ENCODE assay signal across 25 cellular contexts in the genomic region with DNA sequence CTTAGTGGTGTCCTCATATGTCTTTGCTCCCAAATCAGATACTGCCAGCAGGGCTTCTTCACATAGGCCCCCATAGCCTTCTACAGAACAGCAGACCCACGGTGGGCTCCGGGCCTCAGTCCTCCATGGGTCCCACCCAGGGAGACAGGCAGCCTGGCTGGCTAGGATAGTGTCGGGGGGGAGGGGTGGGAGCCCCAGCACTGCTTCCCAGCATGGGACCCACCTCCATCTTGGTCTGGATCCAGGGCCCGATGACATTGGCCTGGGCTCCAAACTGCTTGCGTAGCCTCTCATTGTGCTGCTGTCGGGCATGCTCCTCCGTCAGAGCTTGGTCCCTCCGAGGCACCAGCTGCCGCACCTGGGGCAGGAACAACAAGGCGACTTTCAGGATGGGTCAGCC.
DNase-seq lines count a peak whose midpoint lies in the region; ATAC-seq, FAIRE-seq and TF ChIP-seq lines count a peak whose summit lies in the region.
"Had no signal": no experiment of that assay in that cellular context is flagged by ENCODE, and none has a peak within 500 bp of the region (broad histone marks: within the 10 kb centered on the region; RNA-seq: fewer than 3 reads in every experiment).

No MANE protein-coding gene starts in this region.

- H3K27ac Mint-ChIP-seq in astrocyte (ENCODE audit: unreplicated experiment) = peak overlapping the region; percentile 93
- H3K27ac Mint-ChIP-seq: GM23338, IgD-negative memory B cell had no signal

- H3K4me1 ChIP-seq in astrocyte (ENCODE audit: insufficient read depth, low read length) (peaks cover 24% of the 10 kb centered on the region), uterus (no peaks in the 10 kb centered on the region)
- H3K4me1 ChIP-seq: BLaER1 had no signal

- no peaks in the 10 kb centered on the region for H3K27me3 ChIP-seq in astrocyte (ENCODE audit: insufficient read depth, low read length)
- H3K27me3 ChIP-seq in uterus = no peaks in the 10 kb centered on the region
- H3K27me3 ChIP-seq: BLaER1 had no signal

- TF ChIP-seq CTCF in astrocyte (IDR thresholded peaks at IDR 0.05; ENCODE audit: insufficient read depth, low read depth, low read length) (no peak), uterus (IDR thresholded peaks at IDR 0.05) (no peak)

- H3K36me3 Mint-ChIP-seq in astrocyte (ENCODE audit: low read depth, unreplicated experiment) = peaks cover 38% of the 10 kb centered on the region

- DNase-seq in HTR-8/SVneo (ENCODE audit: insufficient read length, low spot score) = no peak
- no peak for DNase-seq in astrocyte (ENCODE audit: low read depth)
- DNase-seq in mesenteric fat pad (ENCODE audit: low spot score) = peak; percentile 60
- peak; percentile 47 for DNase-seq in sciatic nerve (ENCODE audit: low spot score)
- no peak for DNase-seq in CD1c-positive myeloid dendritic cell (ENCODE audit: extremely low spot score)
- DNase-seq in middle frontal gyrus (ENCODE audit: extremely low spot score, low spot score) = no peak
- DNase-seq in uterus = no peak
- DNase-seq: CD4-positive, alpha-beta T cell; H9; MM.1S; NCI-H2029; NCI-H446; NCI-H524 treated with DMSO at 0.1 percent for 48 hours; NCI-H774; NK-92 treated with Interleukin-12 subunit alpha and Interleukin-12 subunit beta, amount 100 ng/mL, for 24 hours; RPMI8226; SIG-M5 had no signal

- FAIRE-seq in HTR-8/SVneo (lab: Jason Lieb, UNC) (peak; percentile 83), astrocyte (lab: Jason Lieb, UNC) (no peak)
- FAIRE-seq: A204.1, D721Med had no signal

- peaks cover 96% of the 10 kb centered on the region for H4K20me1 ChIP-seq in astrocyte (ENCODE audit: insufficient read depth, low read length)
- H4K20me1 ChIP-seq: BLaER1 had no signal

- ATAC-seq in sciatic nerve (no peak), HG02571 (IDR thresholded peaks at IDR 0.05; ENCODE audit: unreplicated experiment) (no peak)
- ATAC-seq: GM23338 had no signal

- peaks cover 84% of the 10 kb centered on the region for H3K79me2 ChIP-seq in astrocyte (ENCODE audit: insufficient read depth, low read length)

- H3K4me3 ChIP-seq in astrocyte (ENCODE audit: insufficient read depth, low read depth, low read length) = no peak overlapping the region
- no peak overlapping the region for H3K4me3 ChIP-seq in uterus
- H3K4me3 ChIP-seq: BLaER1, GM23338, SK-N-MC had no signal

- intact Hi-C loops in sciatic nerve (cut with DNase I) = no loop called here
- intact Hi-C loops in uterus (cut with DNase I; ENCODE audit: low total_unique reads) = no loop called here

- peaks cover 86% of the 10 kb centered on the region for H3K36me3 ChIP-seq in astrocyte (ENCODE audit: insufficient read depth, low read length)
- no peaks in the 10 kb centered on the region for H3K36me3 ChIP-seq in uterus

- TF ChIP-seq POLR2A in uterus (IDR thresholded peaks at IDR 0.05) = no peak

- no peak overlapping the region for H3K4me3 Mint-ChIP-seq in astrocyte (ENCODE audit: unreplicated experiment)
- H3K4me3 Mint-ChIP-seq: CD4-positive, alpha-beta T cell; GM23338; H9; IgD-negative memory B cell had no signal

- H3K27ac ChIP-seq in astrocyte (ENCODE audit: low read depth, low read length) (no peak overlapping the region), uterus (no peak overlapping the region)
- H3K27ac ChIP-seq: BLaER1, KMS-11, SK-N-MC had no signal

- H2AFZ ChIP-seq in astrocyte (ENCODE audit: low read depth, low read length) = no peak overlapping the region
- H2AFZ ChIP-seq: GM23338 had no signal

- H3K9ac ChIP-seq in astrocyte (ENCODE audit: low read length) = no peak overlapping the region
- H3K9ac ChIP-seq: BLaER1, KMS-11 had no signal

- peaks cover 2% of the 10 kb centered on the region for H3K9me3 Mint-ChIP-seq in astrocyte (ENCODE audit: unreplicated experiment)
- H3K9me3 Mint-ChIP-seq: CD4-positive, alpha-beta T cell; GM23338; H9 had no signal

- H3K4me1 Mint-ChIP-seq in astrocyte (ENCODE audit: low read depth, unreplicated experiment) = peaks cover 29% of the 10 kb centered on the region
- H3K4me1 Mint-ChIP-seq: GM23338, H9, IgD-negative memory B cell had no signal

- H3K9me3 ChIP-seq in astrocyte (ENCODE audit: insufficient read depth, low read depth, low read length) (no peaks in the 10 kb centered on the region), uterus (no peaks in the 10 kb centered on the region)
- H3K9me3 ChIP-seq: BLaER1 had no signal

- H3K4me2 ChIP-seq in astrocyte (ENCODE audit: low read length) = no peak overlapping the region
- H3K4me2 ChIP-seq: BLaER1, GM23338, KMS-11 had no signal

- H3K27me3 Mint-ChIP-seq in astrocyte (ENCODE audit: low read depth, unreplicated experiment) = no peaks in the 10 kb centered on the region
- H3K27me3 Mint-ChIP-seq: CD4-positive, alpha-beta T cell; IgD-negative memory B cell had no signal

Comparison
In these comparisons a context has a peak if more than half of its experiments do, and no peak if none do; other contexts are left out.
1. DNase-seq: peak in mesenteric fat pad (single experiment) and sciatic nerve (single experiment); none in HTR-8/SVneo (single experiment), astrocyte (single experiment), CD1c-positive myeloid dendritic cell (single experiment), middle frontal gyrus (single experiment) and uterus (0 of 2).